Comparison of ENCODE assay signal across 1 cellular context in the genomic region with DNA sequence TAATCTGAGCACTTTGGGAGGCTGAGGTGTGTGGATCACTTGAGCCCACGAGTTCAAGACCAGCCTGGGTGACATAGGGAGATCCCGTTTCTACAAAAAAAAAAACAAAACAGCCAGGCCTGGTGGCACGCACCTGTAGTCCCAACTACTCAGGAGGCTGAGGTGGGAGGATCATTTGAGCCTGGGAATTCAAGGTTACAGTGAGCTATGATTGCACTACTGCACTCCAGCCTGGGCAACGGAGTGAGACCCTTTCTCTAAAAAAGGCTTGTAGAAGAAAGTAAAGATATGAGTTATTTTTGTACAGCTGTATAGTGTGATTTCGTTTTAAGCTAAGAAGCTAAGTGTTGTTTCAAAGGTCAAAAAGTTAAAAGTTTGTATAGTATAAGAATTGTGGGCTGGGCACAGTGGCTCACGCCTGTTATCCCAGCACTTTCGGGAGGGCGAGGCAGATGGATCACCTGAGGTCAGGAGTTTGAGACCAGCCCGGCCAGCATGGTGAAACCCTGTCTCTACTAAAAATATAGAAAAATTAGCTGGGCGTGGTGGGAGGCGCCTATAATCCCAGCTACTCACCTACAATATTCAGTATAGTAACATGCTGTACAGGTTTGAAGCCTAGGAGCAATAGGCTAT.
TF ChIP-seq lines count a peak whose summit lies in the region.

No MANE protein-coding gene starts in this region.

TF ChIP-seq in WTC11, 78 proteins besides CTCF, POLR2A, EP300 and RAD21 (continued from another document):
- TF ChIP-seq, protein P1, sequence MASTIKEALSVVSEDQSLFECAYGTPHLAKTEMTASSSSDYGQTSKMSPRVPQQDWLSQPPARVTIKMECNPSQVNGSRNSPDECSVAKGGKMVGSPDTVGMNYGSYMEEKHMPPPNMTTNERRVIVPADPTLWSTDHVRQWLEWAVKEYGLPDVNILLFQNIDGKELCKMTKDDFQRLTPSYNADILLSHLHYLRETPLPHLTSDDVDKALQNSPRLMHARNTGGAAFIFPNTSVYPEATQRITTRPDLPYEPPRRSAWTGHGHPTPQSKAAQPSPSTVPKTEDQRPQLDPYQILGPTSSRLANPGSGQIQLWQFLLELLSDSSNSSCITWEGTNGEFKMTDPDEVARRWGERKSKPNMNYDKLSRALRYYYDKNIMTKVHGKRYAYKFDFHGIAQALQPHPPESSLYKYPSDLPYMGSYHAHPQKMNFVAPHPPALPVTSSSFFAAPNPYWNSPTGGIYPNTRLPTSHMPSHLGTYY (CRISPR knock-in tag; IDR thresholded peaks at IDR 0.05), result no peak
- TF ChIP-seq NR2C2 (CRISPR knock-in tag; IDR thresholded peaks at IDR 0.05) (no peak), JAZF1 (CRISPR knock-in tag; IDR thresholded peaks at IDR 0.05) (no peak), EMX1 (CRISPR knock-in tag; IDR thresholded peaks at IDR 0.05) (no peak), RELA (CRISPR knock-in tag; IDR thresholded peaks at IDR 0.05; ENCODE audit: borderline replicate concordance) (no peak), FOXP1 (CRISPR knock-in tag; IDR thresholded peaks at IDR 0.05; ENCODE audit: borderline replicate concordance) (no peak), SMAD4 (CRISPR knock-in tag; IDR thresholded peaks at IDR 0.05) (no peak)
- TF ChIP-seq, protein P2, sequence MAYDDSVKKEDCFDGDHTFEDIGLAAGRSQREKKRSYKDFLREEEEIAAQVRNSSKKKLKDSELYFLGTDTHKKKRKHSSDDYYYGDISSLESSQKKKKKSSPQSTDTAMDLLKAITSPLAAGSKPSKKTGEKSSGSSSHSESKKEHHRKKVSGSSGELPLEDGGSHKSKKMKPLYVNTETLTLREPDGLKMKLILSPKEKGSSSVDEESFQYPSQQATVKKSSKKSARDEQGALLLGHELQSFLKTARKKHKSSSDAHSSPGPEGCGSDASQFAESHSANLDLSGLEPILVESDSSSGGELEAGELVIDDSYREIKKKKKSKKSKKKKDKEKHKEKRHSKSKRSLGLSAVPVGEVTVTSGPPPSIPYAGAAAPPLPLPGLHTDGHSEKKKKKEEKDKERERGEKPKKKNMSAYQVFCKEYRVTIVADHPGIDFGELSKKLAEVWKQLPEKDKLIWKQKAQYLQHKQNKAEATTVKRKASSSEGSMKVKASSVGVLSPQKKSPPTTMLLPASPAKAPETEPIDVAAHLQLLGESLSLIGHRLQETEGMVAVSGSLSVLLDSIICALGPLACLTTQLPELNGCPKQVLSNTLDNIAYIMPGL (CRISPR knock-in tag; IDR thresholded peaks at IDR 0.05), result no peak
